ENCODE assay signal across 26 cellular contexts in the genomic region with DNA sequence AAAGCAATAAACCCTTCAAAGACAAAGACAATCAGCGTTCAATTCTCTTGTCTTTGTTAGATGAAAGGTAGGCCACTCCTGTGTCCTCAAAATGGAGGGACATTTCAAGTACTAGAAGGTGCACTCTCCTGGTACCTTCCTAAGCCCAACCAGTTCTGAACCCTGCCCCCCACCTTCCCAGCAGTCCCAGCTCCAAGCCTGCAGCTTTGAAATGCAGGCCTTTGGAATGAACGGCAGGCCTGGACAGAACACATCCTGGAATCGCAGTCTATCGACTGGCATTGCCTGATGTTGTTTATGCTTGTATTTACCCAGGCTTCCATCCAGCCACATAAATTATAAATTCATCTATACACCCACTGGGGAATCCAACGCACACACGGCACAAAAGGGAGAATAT. TPM values are rescaled to one million over a fixed set of nuclear protein-coding genes. Genes with fewer than 3 reads are reported as not detected.
DNase-seq lines count a peak whose midpoint lies in the region; ATAC-seq and TF ChIP-seq lines count a peak whose summit lies in the region.
"Had no signal": no experiment of that assay in that cellular context is flagged by ENCODE, and none has a peak within 500 bp of the region (broad histone marks: within the 10 kb centered on the region; RNA-seq: fewer than 3 reads in every experiment).

No MANE protein-coding gene starts in this region.

- WGBS in mammary epithelial cell (ENCODE audit: low coverage, missing lambda C conversion rate) = 39% methylated on average over 5 of the region's 6 CpGs
- WGBS in SK-N-SH (ENCODE audit: low lambda C conversion rate) = 5% methylated on average over 4 of the region's 6 CpGs

- H3K27ac Mint-ChIP-seq in progenitor cell of endocrine pancreas = peak overlapping the region; percentile 12
- H3K27ac Mint-ChIP-seq: effector memory CD8-positive, alpha-beta T cell; stimulated activated naive B cell treated with anti-CD40 and anti-IgM and Interleukin-4, amounts not matched to agents 10 μg/mL and 1 μg/mL and 100 μg/mL, for 72 hours had no signal

- no peaks in the 10 kb centered on the region for H3K4me1 Mint-ChIP-seq in progenitor cell of endocrine pancreas (ENCODE audit: low read depth)

- H3K27me3 ChIP-seq in mammary epithelial cell (ENCODE audit: insufficient read depth, low read length) (no peaks in the 10 kb centered on the region), SK-N-SH (ENCODE audit: insufficient read depth) (peaks cover 11% of the 10 kb centered on the region; the same call in 1 of the 2 replicates)
- H3K27me3 ChIP-seq: colonic mucosa, MG63, SJCRH30, uterus had no signal

- in situ Hi-C loops in mammary epithelial cell (cut with MboI; ENCODE audit: low sequenced_read_pairs in 2 of 2) = no loop called here

- intact Hi-C loops in mammary epithelial cell (cut with micrococcal nuclease) = no loop called here

- H3K4me2 ChIP-seq in mammary epithelial cell (ENCODE audit: insufficient read depth, low read depth, low read length) (peak overlapping the region; percentile 32), SK-N-SH (no peak overlapping the region)

- TF ChIP-seq RAD21 in SK-N-SH (IDR thresholded peaks at IDR 0.05; ENCODE audit: low read length) = no peak

- H3K4me3 ChIP-seq in HEK293 (ENCODE audit: low read depth, low read length) = no peak overlapping the region
- H3K4me3 ChIP-seq in mammary epithelial cell (replicated peaks in 1 of 3; ENCODE audit: insufficient read depth in 1 of 3, low read depth in 2 of 3, low read length in 3 of 3) = no peak overlapping the region
- no peak overlapping the region for H3K4me3 ChIP-seq in SK-N-SH (ENCODE audit: low read depth in 2 of 2, low read length in 1 of 2)
- H3K4me3 ChIP-seq: colonic mucosa, MG63, SJCRH30, thoracic aorta, uterus had no signal

- TF ChIP-seq EP300 in SK-N-SH (IDR thresholded peaks at IDR 0.05; ENCODE audit: borderline replicate concordance in 1 of 2, low read depth in 1 of 2, low read length in 1 of 2) = no peak

- peak overlapping the region; percentile 81 for H2AFZ ChIP-seq in mammary epithelial cell (ENCODE audit: low read depth, low read length)
- no peak overlapping the region for H2AFZ ChIP-seq in SK-N-SH (ENCODE audit: low read depth)

- no TSS peak for BruUV-seq in mammary epithelial cell (replicated peaks; lab: Mats Ljungman, UMichigan)

- H3K9ac ChIP-seq in mammary epithelial cell (ENCODE audit: insufficient read depth, low read length) = no peak overlapping the region
- H3K9ac ChIP-seq in SK-N-SH = no peak overlapping the region

- no peaks in the 10 kb centered on the region for H3F3A ChIP-seq in SK-N-SH (replicated peaks; ENCODE audit: insufficient read depth)

- CTCF ChIA-PET in HEK293 (lab: Yijun Ruan, JAX) (interaction anchor here (1.8 kb wide), 1 partner anchor 18 kb away, joined by 6 read pairs; no protein-coding TSS in a partner anchor), mammary epithelial cell (lab: Charles Lee; ENCODE audit: low non-redundant PET) (interaction anchor here (0.7 kb wide), 1 partner anchor 28 kb away, joined by 4 read pairs; no protein-coding TSS in a partner anchor), SK-N-SH (lab: Yijun Ruan, JAX) (interaction anchor here (0.7 to 1.4 kb wide), 2 partner anchors 18 to 68 kb away, joined by 3 to 4 read pairs; no protein-coding TSS in a partner anchor)

- dilution Hi-C loops in mammary epithelial cell (cut with HindIII; ENCODE audit: low sequenced_read_pairs) = no loop called here

- peaks cover 7% of the 10 kb centered on the region for H3K36me3 Mint-ChIP-seq in progenitor cell of endocrine pancreas (ENCODE audit: insufficient read depth)

- TF ChIP-seq CTCF in HEK293 (tag by site-specific recombination; IDR thresholded peaks at IDR 0.05) (no peak), mammary epithelial cell (conservative IDR thresholded peaks at IDR 0.05 in 1 of 2, IDR thresholded peaks at IDR 0.05 in 1 of 2; ENCODE audit: extremely low read depth in 1 of 2, insufficient read depth in 1 of 2, low read depth in 1 of 2, low read length in 2 of 2) (no peak), progenitor cell of endocrine pancreas (IDR thresholded peaks at IDR 0.05; ENCODE audit: unreplicated experiment) (no peak), SK-N-SH (IDR thresholded peaks at IDR 0.05) (no peak)

- H4K20me1 ChIP-seq in mammary epithelial cell (ENCODE audit: insufficient read depth, low read length) (no peaks in the 10 kb centered on the region), SK-N-SH (ENCODE audit: insufficient read depth) (no peaks in the 10 kb centered on the region)

- H3K9me2 ChIP-seq in SK-N-SH = no peaks in the 10 kb centered on the region

- H3K79me2 ChIP-seq in mammary epithelial cell (ENCODE audit: insufficient read depth, low read length) (no peaks in the 10 kb centered on the region), SK-N-SH (ENCODE audit: insufficient read depth) (no peaks in the 10 kb centered on the region)

- no peaks in the 10 kb centered on the region for H3K27me3 Mint-ChIP-seq in progenitor cell of endocrine pancreas
- H3K27me3 Mint-ChIP-seq: effector memory CD8-positive, alpha-beta T cell; naive B cell; stimulated activated naive B cell treated with anti-CD40 and anti-IgM and Interleukin-4, amounts not matched to agents 10 μg/mL and 1 μg/mL and 100 μg/mL, for 72 hours had no signal

- H3K9me3 ChIP-seq in HEK293 (ENCODE audit: control insufficient read depth, insufficient read depth, low read depth, low read length) (no peaks in the 10 kb centered on the region), mammary epithelial cell (replicated peaks; ENCODE audit: insufficient read depth, low read length) (no peaks in the 10 kb centered on the region), SK-N-SH (no peaks in the 10 kb centered on the region)
- H3K9me3 ChIP-seq: colonic mucosa, MG63, SJCRH30, thoracic aorta, uterus had no signal

- H3K4me1 ChIP-seq in HEK293 (ENCODE audit: control insufficient read depth, insufficient read depth, low read length) (no peaks in the 10 kb centered on the region), mammary epithelial cell (ENCODE audit: insufficient read depth, low read length) (peaks cover 46% of the 10 kb centered on the region), SK-N-SH (ENCODE audit: control insufficient read depth in 1 of 2, insufficient read depth in 2 of 2, low read depth in 1 of 2, low read length in 1 of 2) (no peaks in the 10 kb centered on the region)
- H3K4me1 ChIP-seq: uterus had no signal

- ATAC-seq in GM19328 (IDR thresholded peaks at IDR 0.05; ENCODE audit: unreplicated experiment) = no peak
- ATAC-seq: effector memory CD8-positive, alpha-beta T cell; left cardiac atrium; stimulated activated naive B cell treated with anti-CD40 and anti-IgM and Interleukin-4, amounts not matched to agents 10 μg/mL and 1 μg/mL and 100 μg/mL, for 72 hours had no signal

- H3K36me3 ChIP-seq in HEK293 (ENCODE audit: control insufficient read depth in 2 of 2, insufficient read depth in 1 of 2, low read length in 2 of 2) = peaks cover 0 to 29% of the 10 kb centered on the region in 2 experiments; a peak in 1 of 3 replicates
- H3K36me3 ChIP-seq in mammary epithelial cell (ENCODE audit: insufficient read depth, low read length) = no peaks in the 10 kb centered on the region
- no peaks in the 10 kb centered on the region for H3K36me3 ChIP-seq in SK-N-SH (replicated peaks in 1 of 2; ENCODE audit: control insufficient read depth in 1 of 2, insufficient read depth in 2 of 2, low read length in 1 of 2)
- H3K36me3 ChIP-seq: colonic mucosa, MG63, SJCRH30, thoracic aorta, uterus had no signal

- DNase-seq in mammary epithelial cell (no peak), iPS-NIHi11 (ENCODE audit: low spot score) (peak; percentile 27), progenitor cell of endocrine pancreas (ENCODE audit: low spot score, unreplicated experiment) (no peak), COLO668 (lab: John Stamatoyannopoulos, UW; ENCODE audit: unreplicated experiment) (no peak), SK-N-SH (no peak)
- DNase-seq: activated CD4-positive, alpha-beta T cell treated with anti-CD3 and anti-CD28 coated beads for 1 hour; activated gamma-delta T cell; activated T-cell treated with anti-CD3 and anti-CD28 coated beads, Interleukin-2, amount 50 U/mL, for 1 hour; colonic mucosa; effector memory CD8-positive, alpha-beta T cell; HCEC 1CT; left cardiac atrium; MG63; naive B cell; NCI-H1436; NCI-H510A treated with DMSO at 0.1 percent for 48 hours; NK-92 treated with Interleukin-12 subunit alpha and Interleukin-12 subunit beta, amount 100 ng/mL, for 24 hours; SJCRH30; stimulated activated CD4-positive, alpha-beta T cell treated with anti-CD3 and anti-CD28 coated beads, Interleukin-4, amount 100 ng/mL, for 1 hour; stimulated activated naive B cell treated with anti-CD40 and anti-IgM and Interleukin-4, amounts not matched to agents 10 μg/mL and 1 μg/mL and 100 μg/mL, for 72 hours; uterus had no signal

- no peak overlapping the region for H3K4me3 Mint-ChIP-seq in progenitor cell of endocrine pancreas (ENCODE audit: low read depth)
- H3K4me3 Mint-ChIP-seq: brain; CD14-positive monocyte; effector memory CD8-positive, alpha-beta T cell; naive B cell; stimulated activated naive B cell treated with anti-CD40 and anti-IgM and Interleukin-4, amounts not matched to agents 10 μg/mL and 1 μg/mL and 100 μg/mL, for 72 hours had no signal

- H3K9me3 Mint-ChIP-seq in progenitor cell of endocrine pancreas (ENCODE audit: low read depth) = no peaks in the 10 kb centered on the region

- H3K27ac ChIP-seq in HEK293 (ENCODE audit: extremely low read depth, low read depth, low read length) (no peak overlapping the region), mammary epithelial cell (ENCODE audit: insufficient read depth, low read depth, low read length) (no peak overlapping the region), SK-N-SH (ENCODE audit: low read depth in 2 of 2, low read length in 1 of 2) (no peak overlapping the region)
- H3K27ac ChIP-seq: colonic mucosa, SJCRH30, thoracic aorta, uterus had no signal

- POLR2A ChIA-PET in HEK293 (lab: Yijun Ruan, JAX) = no interaction called here
- POLR2A ChIA-PET in SK-N-SH (lab: Yijun Ruan, JAX) = no interaction called here

TF ChIP-seq in HEK293, 187 proteins besides CTCF, POLR2A, EP300 and RAD21 (continues in another document):
- no peak for TF ChIP-seq ZNF560 (tag by site-specific recombination; IDR thresholded peaks at IDR 0.05; ENCODE audit: borderline replicate concordance)
- no peak for TF ChIP-seq SETDB1 (IDR thresholded peaks at IDR 0.05; ENCODE audit: insufficient read length, low read length)
- TF ChIP-seq KLF16 (tag by site-specific recombination; IDR thresholded peaks at IDR 0.05) = no peak

TF ChIP-seq in SK-N-SH, 30 proteins besides CTCF, POLR2A, EP300 and RAD21 (continues in another document):
- no peak for TF ChIP-seq GABPA (IDR thresholded peaks at IDR 0.05; ENCODE audit: low read depth)

RNA-seq across cellular contexts. Expression of gene RASGEF1B, which starts 47.4 kb away (rescaled TPM):
- total RNA-seq in mammary epithelial cell (10 to 100 TPM; 10.6 to 15.3 TPM), progenitor cell of endocrine pancreas (10.2 and 12.0 TPM in 2 replicates)
- polyA plus RNA-seq in mammary epithelial cell (8.7 TPM), SK-N-SH (2012; rRNA removed) (not detected in 2 replicates)
- 2.0 TPM for polyA minus RNA-seq in mammary epithelial cell
- polyA plus RNA-seq in SK-N-SH (2012; cell fraction: cytosol; rRNA removed) = not detected in 2 replicates
- not detected in 2 replicates for polyA plus RNA-seq in SK-N-SH (2012; cell fraction: nucleus; rRNA removed)
